35 cellular contexts compared by ENCODE assay signal in genomic region chr13:32011971-32012370, GRCh38.
"Had no signal": no experiment of that assay in that cellular context is flagged by ENCODE, and none has a peak within 500 bp of the region (broad histone marks: within the 10 kb centered on the region; RNA-seq: fewer than 3 reads in every experiment).

No MANE protein-coding gene starts in this region.

- DNase-seq: Karpas-422, Kasumi-1, MG63, MM.1S, MV-4-11, NCI-H1048, NCI-H1092, NCI-H1092 treated with DMSO at 0.1 percent for 48 hours, NCI-H1105, NCI-H1105 treated with DMSO at 0.1 percent for 48 hours, NCI-H1417, NCI-H1417 treated with DMSO at 0.1 percent for 48 hours, NCI-H1436, NCI-H1436 treated with DMSO at 0.1 percent for 48 hours, NCI-H146, NCI-H1694, NCI-H1694 treated with DMSO at 0.1 percent for 48 hours, NCI-H187, NCI-H187 treated with DMSO at 0.1 percent for 48 hours, NCI-H1930, NCI-H2029, NCI-H2029 treated with DMSO at 0.1 percent for 48 hours, NCI-H2081, NCI-H2081 treated with DMSO at 0.1 percent for 48 hours, NCI-H2107, NCI-H2171, NCI-H2171 treated with DMSO at 0.1 percent for 48 hours, NCI-H2227 treated with DMSO at 0.1 percent for 48 hours, NCI-H226, NCI-H345, NCI-H446, NCI-H446 treated with DMSO at 0.1 percent for 48 hours, NCI-H510A, NCI-H510A treated with DMSO at 0.1 percent for 48 hours, NCI-H524 had no signal

- H3K27me3 ChIP-seq: MG63 had no signal

- H3K4me3 ChIP-seq: MG63 had no signal

- H3K36me3 ChIP-seq: MG63 had no signal
